Comparison of ENCODE assay signal across 15 cellular contexts in the genomic region with DNA sequence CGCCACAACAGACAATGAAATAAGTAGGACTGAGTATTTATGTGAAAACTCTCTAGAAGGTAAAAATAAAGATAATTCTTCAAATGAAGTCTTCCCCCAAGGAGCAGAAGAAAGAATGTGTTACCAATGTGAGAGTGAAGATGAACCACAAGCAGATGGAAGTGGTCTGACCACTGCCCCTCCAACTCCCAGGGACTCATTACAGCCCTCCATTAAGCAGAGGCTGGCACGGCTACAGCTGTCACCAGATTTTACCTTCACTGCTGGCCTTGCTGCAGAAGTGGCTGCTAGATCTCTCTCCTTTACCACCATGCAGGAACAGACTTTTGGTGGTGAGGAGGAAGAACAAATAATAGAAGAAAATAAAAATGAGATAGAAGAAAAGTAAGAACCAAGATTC.
"Had no signal": no experiment of that assay in that cellular context is flagged by ENCODE, and none has a peak within 500 bp of the region (broad histone marks: within the 10 kb centered on the region; RNA-seq: fewer than 3 reads in every experiment).

No MANE protein-coding gene starts in this region.

- H3K27me3 ChIP-seq: ascending aorta, gastrocnemius medialis, heart right ventricle, tibial nerve, vagina had no signal

- ATAC-seq: activated CD4-positive, CD25-positive, alpha-beta regulatory T cell treated with anti-CD3 and anti-CD28 coated beads, Interleukin-2, amount 50 U/mL, for 24 hours; esophagus mucosa; gastrocnemius medialis; heart right ventricle had no signal

- H3K27ac ChIP-seq: ascending aorta, gastrocnemius medialis, heart right ventricle, left ventricle myocardium inferior, skin epidermis, tibial nerve, vagina had no signal

- H3K4me3 ChIP-seq: ascending aorta, gastrocnemius medialis, heart right ventricle, left ventricle myocardium inferior, skin epidermis, tibial nerve, vagina had no signal

- DNase-seq: activated CD4-positive, alpha-beta T cell treated with anti-CD3 and anti-CD28 coated beads, Interleukin-2, amount 10 ng/mL, durations not matched to agents 7 days and 5 days; activated naive CD4-positive, alpha-beta T cell; cerebellar nuclear complex; effector CD4-positive, alpha-beta T cell; gastrocnemius medialis; heart right ventricle; left ventricle myocardium inferior; mammary epithelial cell; T-helper 1 cell had no signal

- H3K4me1 ChIP-seq: gastrocnemius medialis, left ventricle myocardium inferior, tibial nerve, vagina had no signal

- H3K9me3 ChIP-seq: ascending aorta, gastrocnemius medialis, heart right ventricle, left ventricle myocardium inferior, tibial nerve, vagina had no signal
